In the genomic region with DNA sequence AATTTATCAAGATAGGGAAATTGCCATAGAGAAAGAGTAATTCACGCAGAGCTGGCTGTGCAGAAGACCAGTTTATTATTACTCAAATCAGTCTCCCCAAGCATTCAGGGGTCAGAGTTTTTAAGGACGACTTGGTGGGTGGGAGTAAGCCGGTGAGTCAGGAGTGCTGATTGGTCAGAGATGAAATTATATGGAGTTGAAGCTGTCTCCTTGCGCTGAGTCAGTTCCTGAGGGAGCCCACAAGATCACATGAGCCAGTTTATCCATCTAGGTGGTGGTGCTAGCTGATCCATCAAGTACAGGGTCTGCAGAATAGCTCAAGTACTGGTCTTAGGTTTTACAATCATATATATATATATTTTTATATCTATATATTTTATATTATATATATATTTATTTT, we compare ENCODE assay signal across 12 cellular contexts. TPM values are rescaled to one million over a fixed set of nuclear protein-coding genes. Genes with fewer than 3 reads are reported as not detected.
A peak's percentile ranks its signal among the peaks of the same experiment; 100 is the strongest.
DNase-seq lines count a peak whose midpoint lies in the region; FAIRE-seq and TF ChIP-seq lines count a peak whose summit lies in the region.
"Had no signal": no experiment of that assay in that cellular context is flagged by ENCODE, and none has a peak within 500 bp of the region (broad histone marks: within the 10 kb centered on the region; RNA-seq: fewer than 3 reads in every experiment).

No MANE protein-coding gene starts in this region.

- H3K36me3 Mint-ChIP-seq in astrocyte (ENCODE audit: low read depth, unreplicated experiment): no peaks in the 10 kb centered on the region
- no peaks in the 10 kb centered on the region for H3K36me3 Mint-ChIP-seq in mesothelial cell of epicardium

- no peaks in the 10 kb centered on the region for H4K20me1 ChIP-seq in astrocyte (ENCODE audit: insufficient read depth, low read length)

- H2AFZ ChIP-seq in astrocyte (ENCODE audit: low read depth, low read length): no peak overlapping the region

- H3K4me1 ChIP-seq in astrocyte (ENCODE audit: insufficient read depth, low read length): peaks cover 3% of the 10 kb centered on the region

- H3K9ac ChIP-seq in astrocyte (ENCODE audit: low read length): no peak overlapping the region

- H3K27ac ChIP-seq in astrocyte (ENCODE audit: low read depth, low read length): no peak overlapping the region

- DNase-seq in GDM1 (lab: John Stamatoyannopoulos, UW) (peak; percentile 64), MG63 (peak; percentile 39), astrocyte (ENCODE audit: low read depth) (peak; percentile 83), mesothelial cell of epicardium (ENCODE audit: low spot score in 2 of 2, unreplicated experiment in 2 of 2) (no peak), AG08396 (ENCODE audit: low spot score) (no peak), NCI-H1417 (lab: John Stamatoyannopoulos, UW) (no peak), medulla oblongata (ENCODE audit: extremely low spot score) (no peak)
- DNase-seq: hippocampal formation, NCI-H1436 treated with DMSO at 0.1 percent for 48 hours had no signal

- no peaks in the 10 kb centered on the region for H3K27me3 ChIP-seq in MG63
- H3K27me3 ChIP-seq in astrocyte (ENCODE audit: insufficient read depth, low read length): no peaks in the 10 kb centered on the region

- H3K27me3 Mint-ChIP-seq in astrocyte (ENCODE audit: low read depth, unreplicated experiment) (peaks cover 8% of the 10 kb centered on the region), mesothelial cell of epicardium (ENCODE audit: low read depth) (peaks cover 14% of the 10 kb centered on the region)

- H3K36me3 ChIP-seq in MG63 (no peaks in the 10 kb centered on the region), astrocyte (ENCODE audit: insufficient read depth, low read length) (no peaks in the 10 kb centered on the region)

- no peaks in the 10 kb centered on the region for H3K9me3 Mint-ChIP-seq in astrocyte (ENCODE audit: unreplicated experiment)
- no peaks in the 10 kb centered on the region for H3K9me3 Mint-ChIP-seq in mesothelial cell of epicardium

- no peaks in the 10 kb centered on the region for H3K79me2 ChIP-seq in astrocyte (ENCODE audit: insufficient read depth, low read length)

- no peak for FAIRE-seq in astrocyte (lab: Jason Lieb, UNC)
- FAIRE-seq: GM12878, TTC549 had no signal

- H3K4me1 Mint-ChIP-seq in astrocyte (ENCODE audit: low read depth, unreplicated experiment) (peaks cover 6% of the 10 kb centered on the region), mesothelial cell of epicardium (peaks cover 6% of the 10 kb centered on the region)

- H3K27ac Mint-ChIP-seq in astrocyte (ENCODE audit: unreplicated experiment) (no peak overlapping the region), mesothelial cell of epicardium (peak overlapping the region; percentile 48)

- H3K4me3 ChIP-seq in MG63: no peak overlapping the region
- H3K4me3 ChIP-seq in astrocyte (ENCODE audit: insufficient read depth, low read depth, low read length): no peak overlapping the region
- H3K4me3 ChIP-seq: GM12878 had no signal

- no peak for TF ChIP-seq CTCF in astrocyte (IDR thresholded peaks at IDR 0.05; ENCODE audit: insufficient read depth, low read depth, low read length)
- no peak for TF ChIP-seq CTCF in mesothelial cell of epicardium (IDR thresholded peaks at IDR 0.05; ENCODE audit: unreplicated experiment)

- no peaks in the 10 kb centered on the region for H3K9me3 ChIP-seq in MG63
- H3K9me3 ChIP-seq in astrocyte (ENCODE audit: insufficient read depth, low read depth, low read length): no peaks in the 10 kb centered on the region

- no peak overlapping the region for H3K4me3 Mint-ChIP-seq in astrocyte (ENCODE audit: unreplicated experiment)
- H3K4me3 Mint-ChIP-seq in mesothelial cell of epicardium: no peak overlapping the region

- H3K4me2 ChIP-seq in astrocyte (ENCODE audit: low read length): no peak overlapping the region

RNA-seq across cellular contexts. Expression of a gene that starts 6.0 kb away (rescaled TPM):
- not detected in 2 replicates for total RNA-seq in MG63 (2014; rRNA removed; shearing (Covaris generic); ENCODE audit: low replicate concordance)
- total RNA-seq in astrocyte (not detected in 2 replicates), mesothelial cell of epicardium (0.18 TPM in 1 of 3 replicates, not detected in the others)
- total RNA-seq: GM12878, urinary bladder had no signal

RNA-seq across cellular contexts. Expression of a gene that starts 46.9 kb away (rescaled TPM):
- total RNA-seq in MG63 (2014; rRNA removed; shearing (Covaris generic); ENCODE audit: low replicate concordance): 2.2 and 2.6 TPM in 2 replicates
- 6.9 and 8.5 TPM in 2 replicates for total RNA-seq in astrocyte
- total RNA-seq in mesothelial cell of epicardium: 20.0 to 21.5 TPM (median 21.4 TPM) in 3 replicates

Comparison
In these comparisons a context has a peak if more than half of its experiments do, and no peak if none do; other contexts are left out.
1. DNase-seq: peak in GDM1 (single experiment), MG63 (single experiment) and astrocyte (single experiment); none in mesothelial cell of epicardium (0 of 2), AG08396 (single experiment), NCI-H1417 (0 of 3) and medulla oblongata (single experiment).